In the genomic region with DNA sequence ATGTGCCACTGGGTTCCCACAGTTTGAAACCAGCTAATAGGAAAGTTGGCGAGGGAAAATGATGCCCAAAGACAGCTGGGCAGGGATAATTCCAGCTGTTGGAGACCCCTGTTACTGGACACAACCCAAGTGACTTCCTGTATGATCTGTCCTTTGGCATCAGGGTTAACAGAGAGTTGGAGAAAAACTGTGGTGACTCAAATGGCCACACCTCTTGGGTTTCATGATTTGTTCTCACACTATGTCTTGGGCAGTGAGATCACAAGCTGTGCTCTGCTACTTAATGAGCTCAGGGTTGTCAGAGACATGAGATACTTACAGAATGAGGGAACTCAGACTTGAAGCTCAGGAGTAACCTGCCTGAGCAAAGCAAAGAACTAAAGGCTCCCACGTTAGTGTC, we compare ENCODE assay signal across 17 cellular contexts. TPM values are rescaled to one million over a fixed set of nuclear protein-coding genes. Genes with fewer than 3 reads are reported as not detected.
DNase-seq lines count a peak whose midpoint lies in the region; ATAC-seq and TF ChIP-seq lines count a peak whose summit lies in the region.
"Had no signal": no experiment of that assay in that cellular context is flagged by ENCODE, and none has a peak within 500 bp of the region (broad histone marks: within the 10 kb centered on the region; RNA-seq: fewer than 3 reads in every experiment).

No MANE protein-coding gene starts in this region.

- POLR2A ChIA-PET in activated CD4-positive, alpha-beta T cell treated with anti-CD3 and anti-CD28 coated beads for 36 hours (lab: Charles Lee): no interaction called here

- no peaks in the 10 kb centered on the region for H3K9me3 ChIP-seq in neuronal stem cell (replicated peaks in 1 of 2; ENCODE audit: control insufficient read depth in 2 of 2, insufficient read depth in 1 of 2, low read depth in 1 of 2, low read length in 2 of 2)
- H3K9me3 ChIP-seq: right lobe of liver had no signal

- no peak overlapping the region for H3K4me2 ChIP-seq in mesendoderm (ENCODE audit: low read length)
- no peak overlapping the region for H3K4me2 ChIP-seq in neuronal stem cell (ENCODE audit: insufficient read depth, low read length, poor library complexity, severe bottlenecking)

- no peak overlapping the region for H2AFZ ChIP-seq in neuronal stem cell (ENCODE audit: low read length)

- no peaks in the 10 kb centered on the region for H3K79me1 ChIP-seq in mesendoderm (ENCODE audit: low read length)
- no peaks in the 10 kb centered on the region for H3K79me1 ChIP-seq in neuronal stem cell (ENCODE audit: low read depth, low read length)

- no peaks in the 10 kb centered on the region for H3K27me3 ChIP-seq in brain microvascular endothelial cell (replicated peaks)
- no peaks in the 10 kb centered on the region for H3K27me3 ChIP-seq in mesendoderm (ENCODE audit: insufficient read depth, low read length, poor library complexity)
- peaks cover 0 to 37% (median 24%) of the 10 kb centered on the region in 3 experiments for H3K27me3 ChIP-seq in neuronal stem cell (ENCODE audit: control insufficient read depth in 3 of 3, insufficient read depth in 3 of 3, low read depth in 1 of 3, low read length in 3 of 3)
- H3K27me3 ChIP-seq: right lobe of liver had no signal

- H3K27me3 Mint-ChIP-seq in activated CD4-positive, alpha-beta T cell treated with anti-CD3 and anti-CD28 coated beads for 36 hours: peaks cover 9% of the 10 kb centered on the region

- H3K18ac ChIP-seq in mesendoderm (ENCODE audit: low read length) (no peak overlapping the region), neuronal stem cell (ENCODE audit: low read length) (no peak overlapping the region)

- ATAC-seq in HG02885 (IDR thresholded peaks at IDR 0.05; ENCODE audit: poor library complexity, unreplicated experiment) (peak; percentile 35), GM19455 (IDR thresholded peaks at IDR 0.05; ENCODE audit: unreplicated experiment) (no peak)
- ATAC-seq in activated CD4-positive, alpha-beta T cell treated with anti-CD3 and anti-CD28 coated beads for 36 hours: no peak
- ATAC-seq: natural killer cell, right lobe of liver had no signal

- no peak overlapping the region for H3K9ac ChIP-seq in mesendoderm (ENCODE audit: low read length)
- H3K9ac ChIP-seq in neuronal stem cell (ENCODE audit: low read depth, low read length, poor library complexity): no peak overlapping the region

- no peak overlapping the region for H2BK12ac ChIP-seq in neuronal stem cell (ENCODE audit: low read length)

- intact Hi-C loops in activated CD4-positive, alpha-beta T cell treated with anti-CD3 and anti-CD28 coated beads for 36 hours (cut with DNase I, micrococcal nuclease): no loop called here

- no peak overlapping the region for H2BK15ac ChIP-seq in mesendoderm (replicated peaks; ENCODE audit: low read depth)
- no peak overlapping the region for H2BK15ac ChIP-seq in neuronal stem cell (ENCODE audit: low read length)

- H4K91ac ChIP-seq in neuronal stem cell (ENCODE audit: low read depth, low read length, poor library complexity): no peak overlapping the region

- no peak overlapping the region for H3K56ac ChIP-seq in mesendoderm (ENCODE audit: low read length)

- DNase-seq in GM04503 (ENCODE audit: low read depth) (peak; percentile 42), brain microvascular endothelial cell (peak; percentile 43), mesendoderm (peak; percentile 2), neuronal stem cell (ENCODE audit: low spot score) (no peak)
- no peak for DNase-seq in activated CD4-positive, alpha-beta T cell treated with anti-CD3 and anti-CD28 coated beads for 36 hours
- DNase-seq: activated CD8-positive, alpha-beta memory T cell treated with anti-CD3 and anti-CD28 coated beads for 24 hours; activated naive CD4-positive, alpha-beta T cell treated with anti-CD3 and anti-CD28 coated beads, Interleukin-2, amount 50 U/mL, for 16 hours; CD4-positive, alpha-beta memory T cell; glutamatergic neuron; kidney glomerular epithelial cell; natural killer cell; NCI-H1048; right lobe of liver; RPMI8226 had no signal

- H3K36me3 Mint-ChIP-seq in activated CD4-positive, alpha-beta T cell treated with anti-CD3 and anti-CD28 coated beads for 36 hours (ENCODE audit: low read depth): no peaks in the 10 kb centered on the region
- H3K36me3 Mint-ChIP-seq: CD4-positive, alpha-beta memory T cell; natural killer cell had no signal

- H3K23ac ChIP-seq in mesendoderm (ENCODE audit: low read length): no peak overlapping the region
- no peak overlapping the region for H3K23ac ChIP-seq in neuronal stem cell (ENCODE audit: low read depth, low read length, poor library complexity)

- H3K27ac ChIP-seq in brain microvascular endothelial cell: no peak overlapping the region
- H3K27ac ChIP-seq in mesendoderm (ENCODE audit: low read depth, low read length): no peak overlapping the region
- no peak overlapping the region for H3K27ac ChIP-seq in neuronal stem cell (replicated peaks; ENCODE audit: low read length)
- H3K27ac ChIP-seq: right lobe of liver had no signal

- CTCF ChIA-PET in activated CD4-positive, alpha-beta T cell treated with anti-CD3 and anti-CD28 coated beads for 36 hours (lab: Charles Lee): no interaction called here

- no peak overlapping the region for H4K8ac ChIP-seq in mesendoderm (ENCODE audit: low read depth, low read length)
- no peak overlapping the region for H4K8ac ChIP-seq in neuronal stem cell (ENCODE audit: low read depth, low read length)

- no peak for TF ChIP-seq CTCF in brain microvascular endothelial cell (IDR thresholded peaks at IDR 0.05; ENCODE audit: low read depth, low read length, missing control alignments)

- H2BK5ac ChIP-seq in mesendoderm (ENCODE audit: low read length) (no peak overlapping the region), neuronal stem cell (ENCODE audit: low read length) (no peak overlapping the region)

- no peak overlapping the region for H3K4ac ChIP-seq in mesendoderm (ENCODE audit: low read depth, low read length)
- H3K4ac ChIP-seq in neuronal stem cell (ENCODE audit: low read length): no peak overlapping the region

- H3K9me3 Mint-ChIP-seq in activated CD4-positive, alpha-beta T cell treated with anti-CD3 and anti-CD28 coated beads for 36 hours (ENCODE audit: low read depth): no peaks in the 10 kb centered on the region
- H3K9me3 Mint-ChIP-seq: CD4-positive, alpha-beta memory T cell; natural killer cell had no signal

- WGBS in mesendoderm (ENCODE audit: extremely low coverage, insufficient coverage, low lambda C conversion rate): no CpG with 5 or more reads among the region's 2 CpGs
- no CpG with 5 or more reads among the region's 2 CpGs for WGBS in neuronal stem cell (ENCODE audit: extremely low coverage in 2 of 2, insufficient read length in 2 of 2, insufficient replicate concordance in 1 of 2), 2 donors

- no peaks in the 10 kb centered on the region for H3K79me2 ChIP-seq in mesendoderm (ENCODE audit: control insufficient read depth, insufficient read depth, low read length)

- H4K5ac ChIP-seq in mesendoderm (ENCODE audit: low read length): no peak overlapping the region

- no peak overlapping the region for H3K27ac Mint-ChIP-seq in activated CD4-positive, alpha-beta T cell treated with anti-CD3 and anti-CD28 coated beads for 36 hours
- H3K27ac Mint-ChIP-seq: CD4-positive, alpha-beta memory T cell; natural killer cell had no signal

- in situ Hi-C loops in brain microvascular endothelial cell (cut with HindIII; ENCODE audit: low pct_ligation_motif_present, low sequenced_read_pairs): no loop called here

- H2BK120ac ChIP-seq in mesendoderm (ENCODE audit: low read depth, low read length) (no peak overlapping the region), neuronal stem cell (ENCODE audit: low read depth, low read length) (no peak overlapping the region)

- H3K14ac ChIP-seq in neuronal stem cell (ENCODE audit: low read length): no peak overlapping the region

- no peak overlapping the region for H2AK5ac ChIP-seq in mesendoderm (ENCODE audit: low read length)
- H2AK5ac ChIP-seq in neuronal stem cell (ENCODE audit: low read depth, low read length): no peak overlapping the region

- H3K4me3 Mint-ChIP-seq in activated CD4-positive, alpha-beta T cell treated with anti-CD3 and anti-CD28 coated beads for 36 hours: no peak overlapping the region
- H3K4me3 Mint-ChIP-seq: natural killer cell had no signal

- H3K36me3 ChIP-seq in brain microvascular endothelial cell (replicated peaks) (no peaks in the 10 kb centered on the region), mesendoderm (ENCODE audit: control insufficient read depth, insufficient read depth, low read length) (no peaks in the 10 kb centered on the region), neuronal stem cell (replicated peaks in 1 of 2; ENCODE audit: control insufficient read depth in 2 of 2, insufficient read depth in 2 of 2, low read length in 2 of 2) (no peaks in the 10 kb centered on the region)
- H3K36me3 ChIP-seq: right lobe of liver had no signal

- no peaks in the 10 kb centered on the region for H3K4me1 ChIP-seq in mesendoderm (ENCODE audit: control insufficient read depth, low read depth, low read length)
- H3K4me1 ChIP-seq in neuronal stem cell (ENCODE audit: control insufficient read depth in 2 of 2, insufficient read depth in 1 of 2, low read depth in 1 of 2, low read length in 2 of 2): no peaks in the 10 kb centered on the region
- H3K4me1 ChIP-seq: right lobe of liver had no signal

- peaks cover 5% of the 10 kb centered on the region for H3K4me1 Mint-ChIP-seq in activated CD4-positive, alpha-beta T cell treated with anti-CD3 and anti-CD28 coated beads for 36 hours

- H3K4me3 ChIP-seq in brain microvascular endothelial cell (ENCODE audit: low read depth, low read length) (no peak overlapping the region), mesendoderm (ENCODE audit: low read length) (no peak overlapping the region), neuronal stem cell (ENCODE audit: low read length in 2 of 2) (no peak overlapping the region)
- H3K4me3 ChIP-seq: coronary artery, right lobe of liver had no signal

RNA-seq across cellular contexts. Expression of gene FGF16, which starts 3.9 kb away (rescaled TPM):
- polyA plus RNA-seq in mesendoderm (2013, experiment 1 of 2): 1.1 TPM
- polyA plus RNA-seq in mesendoderm (2013, experiment 2 of 2): 1.3 TPM
- not detected for total RNA-seq in activated CD4-positive, alpha-beta T cell treated with anti-CD3 and anti-CD28 coated beads for 36 hours
- polyA plus RNA-seq in neuronal stem cell (2013, experiment 1 of 2): 0.01 TPM
- 0.03 TPM for polyA plus RNA-seq in neuronal stem cell (2013, experiment 2 of 2)
- total RNA-seq: CD4-positive, alpha-beta memory T cell; natural killer cell; right lobe of liver had no signal
- polyA plus RNA-seq: CD4-positive, alpha-beta memory T cell had no signal

Comparison
In these comparisons a context has a peak if more than half of its experiments do, and no peak if none do; other contexts are left out.
1. DNase-seq: peak in GM04503 (single experiment), brain microvascular endothelial cell (single experiment) and mesendoderm (single experiment); none in activated CD4-positive, alpha-beta T cell treated with anti-CD3 and anti-CD28 coated beads for 36 hours (single experiment) and neuronal stem cell (single experiment).